ENCODE assay signal across 10 cellular contexts in the genomic region with DNA sequence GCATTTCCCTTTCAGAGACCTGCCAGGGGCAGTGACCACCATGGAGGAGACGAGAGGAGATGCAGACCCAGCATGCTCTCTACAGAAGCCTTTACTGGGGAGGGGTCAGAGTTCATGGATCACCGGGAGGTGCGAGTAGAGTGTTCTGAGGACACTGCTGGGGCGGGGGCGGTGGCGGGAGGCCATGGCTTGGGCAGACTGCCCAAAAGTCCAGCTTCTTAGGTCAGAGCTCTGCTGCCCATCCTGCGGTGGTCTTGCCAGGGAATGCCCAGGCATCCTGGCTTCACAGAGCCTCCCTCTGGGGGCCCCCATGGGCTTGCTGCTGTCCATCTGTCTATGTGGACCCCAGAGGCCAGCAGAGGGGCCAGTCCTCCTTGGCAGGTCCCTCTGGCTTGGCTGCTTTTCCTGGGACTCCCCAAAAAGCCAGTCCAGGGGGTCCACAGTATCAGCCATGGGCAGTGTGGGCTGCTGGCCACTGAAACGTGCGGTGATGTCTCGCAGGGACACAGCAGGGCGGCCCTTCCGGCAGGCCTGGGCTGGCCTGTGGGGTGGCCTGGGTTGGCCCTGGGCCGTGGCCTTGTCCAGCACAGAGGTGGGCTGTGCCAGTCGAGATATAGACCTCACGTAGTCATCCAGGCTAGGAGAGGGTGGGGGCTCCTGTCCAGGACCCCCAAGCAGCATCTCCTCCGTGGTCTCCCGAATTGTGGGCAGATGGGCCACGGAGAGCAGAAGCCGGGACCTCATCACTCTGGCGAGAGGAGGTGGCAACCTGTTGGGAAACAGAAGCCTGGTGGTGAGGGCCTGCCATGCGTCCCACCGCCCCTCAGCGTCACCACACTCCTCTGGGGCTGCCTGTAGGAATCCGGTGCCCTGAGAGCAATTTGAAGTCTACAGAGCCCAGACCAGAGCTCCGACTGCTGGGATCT. TPM values are rescaled to one million over a fixed set of nuclear protein-coding genes. Genes with fewer than 3 reads are reported as not detected.
DNase-seq lines count a peak whose midpoint lies in the region; ATAC-seq and TF ChIP-seq lines count a peak whose summit lies in the region.
"Had no signal": no experiment of that assay in that cellular context is flagged by ENCODE, and none has a peak within 500 bp of the region (broad histone marks: within the 10 kb centered on the region; RNA-seq: fewer than 3 reads in every experiment).

No MANE protein-coding gene starts in this region.

- H3K27me3 Mint-ChIP-seq in type B pancreatic cell: no peaks in the 10 kb centered on the region
- H3K27me3 Mint-ChIP-seq: activated CD4-positive, alpha-beta memory T cell treated with anti-CD3 and anti-CD28 coated beads for 36 hours had no signal

- H3K9me3 ChIP-seq in muscle layer of duodenum (ENCODE audit: control insufficient read depth in 1 of 2, low read length in 2 of 2): no peaks in the 10 kb centered on the region

- H3K4me3 ChIP-seq in epithelial cell of proximal tubule (ENCODE audit: low read depth, low read length): peak overlapping the region; percentile 64
- H3K4me3 ChIP-seq in muscle layer of duodenum (ENCODE audit: low read depth in 1 of 2, low read length in 2 of 2): peak overlapping the region; percentile 76 to 81

- no peaks in the 10 kb centered on the region for H3K27me3 ChIP-seq in muscle layer of duodenum (ENCODE audit: low read depth, low read length)

- H3K27ac Mint-ChIP-seq in type B pancreatic cell: peak overlapping the region; percentile 99
- H3K27ac Mint-ChIP-seq: activated CD4-positive, alpha-beta memory T cell treated with anti-CD3 and anti-CD28 coated beads for 36 hours had no signal

- DNase-seq in NCI-H82 (lab: John Stamatoyannopoulos, UW) (peak; percentile 42), NCI-H82 treated with DMSO at 0.1 percent for 48 hours (lab: John Stamatoyannopoulos, UW; ENCODE audit: unreplicated experiment) (no peak), epithelial cell of proximal tubule (ENCODE audit: low read depth) (no peak), type B pancreatic cell (ENCODE audit: extremely low spot score, unreplicated experiment) (no peak), NCI-H1048 (lab: John Stamatoyannopoulos, UW) (no peak), AG08396 (ENCODE audit: low spot score) (no peak)
- DNase-seq: activated CD4-positive, alpha-beta memory T cell treated with anti-CD3 and anti-CD28 coated beads for 36 hours; NCI-H446 had no signal

- H3K4me3 Mint-ChIP-seq in type B pancreatic cell: peak overlapping the region; percentile 89
- H3K4me3 Mint-ChIP-seq: activated CD4-positive, alpha-beta memory T cell treated with anti-CD3 and anti-CD28 coated beads for 36 hours had no signal

- H3K27ac ChIP-seq in muscle layer of duodenum (ENCODE audit: low read length): peak overlapping the region; percentile 90

- no peaks in the 10 kb centered on the region for H3K9me3 Mint-ChIP-seq in type B pancreatic cell
- H3K9me3 Mint-ChIP-seq: activated CD4-positive, alpha-beta memory T cell treated with anti-CD3 and anti-CD28 coated beads for 36 hours had no signal

- no peak for ATAC-seq in GM21528 (IDR thresholded peaks at IDR 0.05; ENCODE audit: low FRiP score, unreplicated experiment)

- H3K36me3 ChIP-seq in muscle layer of duodenum (ENCODE audit: control insufficient read depth in 1 of 2, insufficient read depth in 2 of 2, low read length in 2 of 2): peaks cover 6 to 11% of the 10 kb centered on the region in 2 donors

- H3K4me1 ChIP-seq in muscle layer of duodenum (ENCODE audit: control insufficient read depth in 1 of 2, insufficient read depth in 2 of 2, low read length in 2 of 2): peaks cover 40 to 67% of the 10 kb centered on the region in 2 donors

- H3K4me1 Mint-ChIP-seq in type B pancreatic cell (ENCODE audit: unreplicated experiment): peaks cover 41% of the 10 kb centered on the region

- peaks cover 3% of the 10 kb centered on the region for H3K36me3 Mint-ChIP-seq in type B pancreatic cell
- H3K36me3 Mint-ChIP-seq: activated CD4-positive, alpha-beta memory T cell treated with anti-CD3 and anti-CD28 coated beads for 36 hours had no signal

- no peak for TF ChIP-seq CTCF in epithelial cell of proximal tubule (conservative IDR thresholded peaks at IDR 0.05; ENCODE audit: low read depth, low read length)
- no peak for TF ChIP-seq CTCF in type B pancreatic cell (conservative IDR thresholded peaks at IDR 0.05)

RNA-seq across cellular contexts. Expression of a gene that starts 1.1 kb away (rescaled TPM):
- total RNA-seq in epithelial cell of proximal tubule (7.4 and 20.1 TPM in 2 replicates), type B pancreatic cell (ENCODE audit: low replicate concordance) (25.7 and 53.0 TPM in 2 replicates)

RNA-seq across cellular contexts. Expression of a gene that starts 17.9 kb away (rescaled TPM):
- total RNA-seq in epithelial cell of proximal tubule (14.5 and 23.1 TPM in 2 replicates), type B pancreatic cell (ENCODE audit: low replicate concordance) (22.7 and 27.9 TPM in 2 replicates)

RNA-seq across cellular contexts. Expression of a gene that starts 23.2 kb away (rescaled TPM):
- total RNA-seq in epithelial cell of proximal tubule (17.8 and 24.6 TPM in 2 replicates), type B pancreatic cell (ENCODE audit: low replicate concordance) (23.5 and 39.0 TPM in 2 replicates)
